1 cellular context compared by ENCODE assay signal in genomic region chr7:4145576-4145975, GRCh38.
TF ChIP-seq lines count a peak whose summit lies in the region.

No MANE protein-coding gene starts in this region.

TF ChIP-seq in GM23338, 12 proteins besides CTCF, POLR2A, EP300 and RAD21:
- TF ChIP-seq ZNF462 (CRISPR knock-in tag; IDR thresholded peaks at IDR 0.05) (no peak), JUNB (IDR thresholded peaks at IDR 0.05; ENCODE audit: unreplicated experiment) (no peak), POLR2AphosphoS5 (IDR thresholded peaks at IDR 0.05; ENCODE audit: low read depth) (no peak), ETS1 (IDR thresholded peaks at IDR 0.05) (no peak), CREB1 (CRISPR knock-in tag; IDR thresholded peaks at IDR 0.05; ENCODE audit: low read depth) (no peak), EZH2phosphoT487 (IDR thresholded peaks at IDR 0.05; ENCODE audit: unreplicated experiment) (no peak), ZNF114 (CRISPR knock-in tag; IDR thresholded peaks at IDR 0.05) (no peak), NANOG (IDR thresholded peaks at IDR 0.05; ENCODE audit: borderline replicate concordance) (no peak), ZNF331 (CRISPR knock-in tag; IDR thresholded peaks at IDR 0.05; ENCODE audit: low read depth) (no peak), EZH2 (IDR thresholded peaks at IDR 0.05; ENCODE audit: low read depth, unreplicated experiment) (no peak), REST (IDR thresholded peaks at IDR 0.05; ENCODE audit: unreplicated experiment) (no peak), STAT1 (IDR thresholded peaks at IDR 0.05; ENCODE audit: unreplicated experiment) (no peak)
